14 cellular contexts compared by ENCODE assay signal in genomic region chr1:238060046-238060445, GRCh38.
DNase-seq lines count a peak whose midpoint lies in the region; ATAC-seq and TF ChIP-seq lines count a peak whose summit lies in the region.
"Had no signal": no experiment of that assay in that cellular context is flagged by ENCODE, and none has a peak within 500 bp of the region (broad histone marks: within the 10 kb centered on the region; RNA-seq: fewer than 3 reads in every experiment).

No MANE protein-coding gene starts in this region.

- ATAC-seq in GM18517 (IDR thresholded peaks at IDR 0.05; ENCODE audit: unreplicated experiment) (peak; percentile 49), GM21528 (IDR thresholded peaks at IDR 0.05; ENCODE audit: low FRiP score, unreplicated experiment) (peak; percentile 59), HG03196 (IDR thresholded peaks at IDR 0.05; ENCODE audit: unreplicated experiment) (peak; percentile 77)
- ATAC-seq: stimulated activated effector memory CD8-positive, alpha-beta T cell treated with anti-CD3 and anti-CD28 coated beads, Interleukin-12 subunit alpha, Interleukin-12 subunit beta, amount 100 ng/mL, for 72 hours had no signal

- in situ Hi-C loops in GM13976 (cut with MboI; ENCODE audit: low sequenced_read_pairs, unreplicated experiment): no loop called here

- no peak for TF ChIP-seq CTCF in GM13976 (IDR thresholded peaks at IDR 0.05; ENCODE audit: borderline replicate concordance, control extremely low read depth, extremely low read depth, insufficient read depth, missing control alignments)

- DNase-seq in glomerular visceral epithelial cell (ENCODE audit: extremely low spot score): peak; percentile 76
- no peak for DNase-seq in HUDEP-2 (lab: John Stamatoyannopoulos, UW; ENCODE audit: unreplicated experiment in 76 of 76)
- no peak for DNase-seq in stimulated activated naive CD4-positive, alpha-beta T cell (lab: John Stamatoyannopoulos, UW)
- DNase-seq in GM13976 (ENCODE audit: low spot score): no peak
- no peak for DNase-seq in HuH-7 (ENCODE audit: low spot score)
- DNase-seq: activated B cell treated with CpG ODN at 0.5 μM for 24 hours; activated T-cell treated with anti-CD3 and anti-CD28 coated beads for 4 hours; dermis blood vessel endothelial cell; NCI-H187; NK-92 treated with Interleukin-12 subunit alpha and Interleukin-12 subunit beta, amount 100 ng/mL, for 24 hours had no signal
